8 cellular contexts compared by ENCODE assay signal in the genomic region with DNA sequence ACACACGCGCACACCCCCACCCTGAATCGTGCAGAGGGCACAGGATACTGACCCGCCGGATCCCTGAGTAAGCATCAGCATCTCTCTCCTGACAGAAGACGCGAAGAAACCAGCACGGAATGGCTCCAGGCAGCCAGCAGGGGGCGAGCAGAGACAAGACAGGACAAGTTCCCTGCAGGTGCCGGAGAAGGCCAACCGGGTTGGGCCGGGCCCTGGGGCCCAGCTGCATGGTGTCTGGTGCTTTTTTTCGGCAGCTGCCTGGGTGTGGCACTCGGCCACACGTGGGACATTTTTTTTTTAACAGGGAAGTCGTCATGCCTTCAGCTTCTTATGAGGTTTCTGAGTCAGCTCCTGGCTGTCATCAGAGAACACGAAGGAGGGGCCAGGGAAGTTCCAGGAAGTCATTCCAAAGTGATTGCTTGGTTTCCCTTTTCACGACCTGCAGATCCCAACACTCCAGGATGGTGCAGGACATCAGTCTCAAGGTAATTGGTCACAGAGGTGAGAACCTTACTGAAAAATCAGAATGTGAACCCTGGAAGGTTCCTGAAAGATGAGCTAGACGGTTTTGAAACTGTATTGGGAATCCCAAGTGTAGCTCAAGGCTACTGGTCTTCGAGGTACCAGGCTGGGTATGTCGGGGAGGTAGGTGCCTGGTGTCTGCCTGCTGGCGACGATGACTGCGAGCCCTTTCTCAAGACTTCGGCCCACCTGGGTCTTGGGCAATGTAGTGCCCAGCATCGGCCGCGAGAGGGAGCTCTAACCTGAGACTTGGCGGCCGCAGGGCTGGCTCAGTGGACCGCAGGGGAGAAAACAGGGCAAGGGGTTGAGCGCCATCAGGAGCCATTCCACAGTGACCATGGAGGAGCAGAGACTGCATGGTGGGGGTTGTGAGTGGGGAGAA.
DNase-seq lines count a peak whose midpoint lies in the region; ATAC-seq and TF ChIP-seq lines count a peak whose summit lies in the region.

No MANE protein-coding gene starts in this region.

- DNase-seq in NCI-H526 (lab: John Stamatoyannopoulos, UW), result peak; percentile 82 to 94
- peak; percentile 88 for DNase-seq in activated CD4-positive, alpha-beta T cell treated with anti-CD3 and anti-CD28 coated beads, Interleukin-2, amount 10 ng/mL, durations not matched to agents 7 days and 5 days
- DNase-seq in dedifferentiated amniotic fluid mesenchymal stem cell (ENCODE audit: extremely low spot score), result peak; percentile 86
- peak; percentile 55 for DNase-seq in stimulated activated CD4-positive, alpha-beta T cell treated with anti-CD3 and anti-CD28 coated beads, Interleukin-2, amount 100 ng/mL, for 4 hours (ENCODE audit: low read depth)

- 5% methylated on average over 32 of the region's 32 CpGs for WGBS in liver

- H3K36me3 Mint-ChIP-seq in activated CD4-positive, alpha-beta T cell treated with anti-CD3 and anti-CD28 coated beads, Interleukin-2, amount 10 ng/mL, durations not matched to agents 7 days and 5 days (ENCODE audit: low read depth), result no peaks in the 10 kb centered on the region

- peaks cover 13% of the 10 kb centered on the region for H3K4me1 Mint-ChIP-seq in activated CD4-positive, alpha-beta T cell treated with anti-CD3 and anti-CD28 coated beads, Interleukin-2, amount 10 ng/mL, durations not matched to agents 7 days and 5 days

- no peak overlapping the region for H3K9ac ChIP-seq in liver (ENCODE audit: low read depth in 1 of 2, low read length in 2 of 2)

- peaks cover 3% of the 10 kb centered on the region for H3K27me3 Mint-ChIP-seq in activated CD4-positive, alpha-beta T cell treated with anti-CD3 and anti-CD28 coated beads, Interleukin-2, amount 10 ng/mL, durations not matched to agents 7 days and 5 days

- TF ChIP-seq CTCF in 22Rv1 (IDR thresholded peaks at IDR 0.05) (peak; percentile 95), liver (IDR thresholded peaks at IDR 0.05; ENCODE audit: low read depth, low read length, missing input control) (peak; percentile 91)

- no peaks in the 10 kb centered on the region for H3K9me3 ChIP-seq in liver (ENCODE audit: control insufficient read depth in 4 of 4, low read length in 3 of 4)

- H3K4me3 Mint-ChIP-seq in activated CD4-positive, alpha-beta T cell treated with anti-CD3 and anti-CD28 coated beads, Interleukin-2, amount 10 ng/mL, durations not matched to agents 7 days and 5 days, result no peak overlapping the region

- no peaks in the 10 kb centered on the region for H3K36me3 ChIP-seq in liver (ENCODE audit: control insufficient read depth in 4 of 4, insufficient read depth in 3 of 4, low read depth in 1 of 4, low read length in 3 of 4)

- POLR2A ChIA-PET in activated CD4-positive, alpha-beta T cell treated with anti-CD3 and anti-CD28 coated beads, Interleukin-2, amount 10 ng/mL, durations not matched to agents 7 days and 5 days (lab: Charles Lee), result no interaction called here

- peak; percentile 83 to 90 for TF ChIP-seq RAD21 in liver (IDR thresholded peaks at IDR 0.05)

- H3K4me3 ChIP-seq in liver (ENCODE audit: low read depth in 1 of 3, low read length in 3 of 3), result no peak overlapping the region

- H3K9me3 Mint-ChIP-seq in activated CD4-positive, alpha-beta T cell treated with anti-CD3 and anti-CD28 coated beads, Interleukin-2, amount 10 ng/mL, durations not matched to agents 7 days and 5 days, result no peaks in the 10 kb centered on the region

- peak overlapping the region; percentile 48 for H3K27ac Mint-ChIP-seq in activated CD4-positive, alpha-beta T cell treated with anti-CD3 and anti-CD28 coated beads, Interleukin-2, amount 10 ng/mL, durations not matched to agents 7 days and 5 days

- H3K27ac ChIP-seq in 22Rv1 (peak overlapping the region; percentile 30), liver (ENCODE audit: low read depth in 1 of 2, low read length in 2 of 2) (no peak overlapping the region)

- H3K27me3 ChIP-seq in liver (ENCODE audit: control insufficient read depth in 4 of 4, insufficient read depth in 4 of 4, low read length in 3 of 4), result no peaks in the 10 kb centered on the region

- peak; percentile 76 for ATAC-seq in GM18511 (IDR thresholded peaks at IDR 0.05; ENCODE audit: unreplicated experiment)
- ATAC-seq in HG03439 (IDR thresholded peaks at IDR 0.05; ENCODE audit: unreplicated experiment), result peak; percentile 68

- peaks cover 0 to 9% (median 5%) of the 10 kb centered on the region in 4 donors for H3K4me1 ChIP-seq in liver (ENCODE audit: control insufficient read depth in 4 of 4, insufficient read depth in 4 of 4, low read length in 3 of 4)

- CTCF ChIA-PET in activated CD4-positive, alpha-beta T cell treated with anti-CD3 and anti-CD28 coated beads, Interleukin-2, amount 10 ng/mL, durations not matched to agents 7 days and 5 days (lab: Charles Lee), result interaction anchor here (0.6 to 4.8 kb wide), 46 partner anchors 9 to 1106 kb away, joined by 3 to 34 read pairs (median 4); partner anchors contain the start of gene CRACR2A

TF ChIP-seq in liver, 16 proteins besides CTCF, POLR2A, EP300 and RAD21:
- TF ChIP-seq JUND (IDR thresholded peaks at IDR 0.05) (no peak), TAF1 (conservative IDR thresholded peaks at IDR 0.05) (no peak), EGR1 (IDR thresholded peaks at IDR 0.05; ENCODE audit: low read depth in 2 of 2) (no peak), RXRA (IDR thresholded peaks at IDR 0.05) (no peak), ZBTB33 (IDR thresholded peaks at IDR 0.05) (no peak), GABPA (IDR thresholded peaks at IDR 0.05 in 1 of 2, conservative IDR thresholded peaks at IDR 0.05 in 1 of 2) (no peak), FOXA2 (IDR thresholded peaks at IDR 0.05) (no peak), NR2F2 (IDR thresholded peaks at IDR 0.05) (no peak), HNF4A (conservative IDR thresholded peaks at IDR 0.05) (no peak), HNF4G (IDR thresholded peaks at IDR 0.05) (no peak), YY1 (IDR thresholded peaks at IDR 0.05) (no peak)
- TF ChIP-seq, protein P1, sequence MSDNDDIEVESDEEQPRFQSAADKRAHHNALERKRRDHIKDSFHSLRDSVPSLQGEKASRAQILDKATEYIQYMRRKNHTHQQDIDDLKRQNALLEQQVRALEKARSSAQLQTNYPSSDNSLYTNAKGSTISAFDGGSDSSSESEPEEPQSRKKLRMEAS (IDR thresholded peaks at IDR 0.05), result no peak
TF ChIP-seq in liver: peak in this region for 0.
